1 cellular context compared by ENCODE assay signal in genomic region chr16:57798267-57798810, GRCh38.
TF ChIP-seq lines count a peak whose summit lies in the region.

No MANE protein-coding gene starts in this region.

TF ChIP-seq in A549, 52 proteins besides CTCF, POLR2A, EP300 and RAD21 (continued from another document):
- TF ChIP-seq BCL3 (IDR thresholded peaks at IDR 0.05) (peak; percentile 60; the same call in 1 of the 3 replicates), SREBF2 (IDR thresholded peaks at IDR 0.05) (no peak), HOXB5 (CRISPR knock-in tag; IDR thresholded peaks at IDR 0.05) (no peak), HOXA7 (CRISPR knock-in tag; IDR thresholded peaks at IDR 0.05) (no peak), HDAC2 (IDR thresholded peaks at IDR 0.05) (no peak), MAFK (IDR thresholded peaks at IDR 0.05; ENCODE audit: partially characterized antibody) (no peak), TP53 (CRISPR knock-in tag; IDR thresholded peaks at IDR 0.05) (0 out of 2 replicates have a peak, but pooled peaks have one; percentile 35), HEYL (CRISPR knock-in tag; IDR thresholded peaks at IDR 0.05) (no peak), SMC3 (IDR thresholded peaks at IDR 0.05) (no peak), NFE2L2 (conservative IDR thresholded peaks at IDR 0.05; ENCODE audit: low read length) (no peak), CHD2 (IDR thresholded peaks at IDR 0.05; ENCODE audit: low read length, partially characterized antibody) (no peak), KDM1A (IDR thresholded peaks at IDR 0.05; ENCODE audit: low read depth) (no peak), TFCP2L1 (CRISPR knock-in tag; IDR thresholded peaks at IDR 0.05) (peak; percentile 53; the same call in 1 of the 2 replicates), FOXS1 (CRISPR knock-in tag; IDR thresholded peaks at IDR 0.05) (no peak)
